1 cellular context compared by ENCODE assay signal in genomic region chr16:85777583-85778310, GRCh38.
TF ChIP-seq lines count a peak whose summit lies in the region.

No MANE protein-coding gene starts in this region.

TF ChIP-seq in HepG2, 621 proteins besides CTCF, POLR2A, EP300 and RAD21:
- TF ChIP-seq RBM22 (optimal IDR thresholded peaks at IDR 0.05; ENCODE audit: low read length) (peak; percentile 68), ZNF17 (CRISPR knock-in tag; IDR thresholded peaks at IDR 0.05) (no peak)
TF ChIP-seq in HepG2: peak in this region for 1.
